In the genomic region with DNA sequence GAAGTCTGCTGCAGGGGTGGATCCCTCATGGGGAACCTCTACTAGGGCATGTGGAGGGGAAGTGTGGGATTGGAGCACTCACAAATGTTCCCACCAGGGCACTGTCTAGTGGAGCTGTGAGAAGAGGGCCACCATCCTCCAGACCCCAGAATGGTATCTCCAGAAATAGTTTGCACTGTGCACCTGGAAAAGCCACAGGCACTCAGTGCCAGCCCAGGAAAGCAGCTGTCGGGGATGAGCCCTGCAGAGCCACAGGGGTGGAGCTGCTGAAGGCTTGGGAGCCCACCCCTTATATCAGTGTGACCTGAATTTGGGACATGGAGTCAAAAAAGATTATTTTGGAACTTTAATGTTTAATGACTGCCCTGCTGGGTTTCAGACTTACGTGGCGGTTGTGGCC, we compare ENCODE assay signal across 4 cellular contexts. TPM values are rescaled to one million over a fixed set of nuclear protein-coding genes. Genes with fewer than 3 reads are reported as not detected.
"Had no signal": no experiment of that assay in that cellular context is flagged by ENCODE, and none has a peak within 500 bp of the region (broad histone marks: within the 10 kb centered on the region; RNA-seq: fewer than 3 reads in every experiment).

No MANE protein-coding gene starts in this region.

- H3K4me3 ChIP-seq: GM12878 had no signal

- DNase-seq: GDM1, GF-D8 had no signal

- ATAC-seq: GM12878 had no signal

RNA-seq across cellular contexts. Expression of a gene that starts 25.0 kb away (rescaled TPM):
- total RNA-seq: G401 had no signal

RNA-seq across cellular contexts. Expression of a gene that starts 40.4 kb away (rescaled TPM):
- total RNA-seq: G401, GM12878 had no signal
- polyA plus RNA-seq: GM12878 had no signal
